9 cellular contexts compared by ENCODE assay signal in genomic region chr5:175650430-175651215, GRCh38. TPM values are rescaled to one million over a fixed set of nuclear protein-coding genes. Genes with fewer than 3 reads are reported as not detected.
A peak's percentile ranks its signal among the peaks of the same experiment; 100 is the strongest.
DNase-seq lines count a peak whose midpoint lies in the region; ATAC-seq and TF ChIP-seq lines count a peak whose summit lies in the region.
"Not testable (repeated sequence)": the region's sequence is repeated elsewhere in the genome, so short reads cannot be mapped to it uniquely, and the experiment has no call there.
"Had no signal": no experiment of that assay in that cellular context is flagged by ENCODE, and none has a peak within 500 bp of the region (broad histone marks: within the 10 kb centered on the region; RNA-seq: fewer than 3 reads in every experiment).

No MANE protein-coding gene starts in this region.

- peaks cover 32 to 65% (median 54%) of the 10 kb centered on the region in 4 donors for H3K4me1 Mint-ChIP-seq in CD4-positive, CD25-positive, alpha-beta regulatory T cell
- peaks cover 64 to 68% (median 68%) of the 10 kb centered on the region in 3 donors for H3K4me1 Mint-ChIP-seq in T-cell
- H3K4me1 Mint-ChIP-seq in activated CD4-positive, alpha-beta T cell treated with anti-CD3 and anti-CD28 coated beads, Interleukin-2, amount 10 ng/mL, durations not matched to agents 24 days and 14 days, result peaks cover 58% of the 10 kb centered on the region
- peaks cover 71% of the 10 kb centered on the region for H3K4me1 Mint-ChIP-seq in activated T-helper 1 cell treated with anti-CD3 and anti-CD28 coated beads, Interleukin-12 subunit alpha, Interleukin-12 subunit beta, Interleukin-2, Interleukin-4 antibody, amounts not matched to agents 30 ng/mL and 10 ng/mL and 1 ng/mL, durations not matched to agents 14 hours and 24 hours and 36 hours (ENCODE audit: low read depth)
- H3K4me1 Mint-ChIP-seq in activated naive CD8-positive, alpha-beta T cell treated with anti-CD3 and anti-CD28 coated beads for 36 hours, result peaks cover 60% of the 10 kb centered on the region

- peak in 1 of 3 donors; percentile 34 for DNase-seq in CD4-positive, CD25-positive, alpha-beta regulatory T cell
- DNase-seq in MM.1S, result peak; percentile 82
- DNase-seq in T-cell; activated CD4-positive, alpha-beta T cell treated with anti-CD3 and anti-CD28 coated beads, Interleukin-2, amount 10 ng/mL, durations not matched to agents 24 days and 14 days; activated T-helper 1 cell treated with anti-CD3 and anti-CD28 coated beads, Interleukin-12 subunit alpha, Interleukin-12 subunit beta, Interleukin-2, Interleukin-4 antibody, amounts not matched to agents 30 ng/mL and 10 ng/mL and 1 ng/mL, durations not matched to agents 14 hours and 24 hours and 36 hours (ENCODE audit: low spot score); activated naive CD8-positive, alpha-beta T cell treated with anti-CD3 and anti-CD28 coated beads for 36 hours: not testable (repeated sequence)

- not testable (repeated sequence) for H3K27ac ChIP-seq in CD4-positive, CD25-positive, alpha-beta regulatory T cell (ENCODE audit: insufficient read depth, low read length, poor library complexity, severe bottlenecking)
- H3K27ac ChIP-seq in MM.1S (ENCODE audit: low read length) (peak overlapping the region; percentile 93), neutrophil (peak overlapping the region; percentile 2)

- H3K4me1 ChIP-seq in CD4-positive, CD25-positive, alpha-beta regulatory T cell (ENCODE audit: control insufficient read depth, insufficient read depth, low read length, poor library complexity, severe bottlenecking), result peaks cover 60% of the 10 kb centered on the region
- H3K4me1 ChIP-seq in MM.1S (ENCODE audit: low read length) (peaks cover 56% of the 10 kb centered on the region), neutrophil (ENCODE audit: control insufficient read depth in 1 of 2, insufficient read depth in 1 of 2, low read depth in 1 of 2, low read length in 1 of 2) (peaks cover 40 to 52% of the 10 kb centered on the region in 2 experiments)

- intact Hi-C loops in activated CD4-positive, alpha-beta T cell treated with anti-CD3 and anti-CD28 coated beads, Interleukin-2, amount 10 ng/mL, durations not matched to agents 24 days and 14 days (cut with micrococcal nuclease), result loop anchor here (5.0 to 10.0 kb wide), 2 partner anchors 43 to 1766 kb away; partner anchors contain the start of gene CPEB4
- intact Hi-C loops in activated T-helper 1 cell treated with anti-CD3 and anti-CD28 coated beads, Interleukin-12 subunit alpha, Interleukin-12 subunit beta, Interleukin-2, Interleukin-4 antibody, amounts not matched to agents 30 ng/mL and 10 ng/mL and 1 ng/mL, durations not matched to agents 14 hours and 24 hours and 36 hours (cut with micrococcal nuclease), result loop anchor here (5.0 kb wide), 2 partner anchors 172 to 797 kb away; partner anchors contain the start of gene FAF2

- not testable (repeated sequence) for H4K20me1 ChIP-seq in MM.1S (ENCODE audit: insufficient read depth, low read length)

- TF ChIP-seq CTCF in MM.1S (IDR thresholded peaks at IDR 0.05; ENCODE audit: low read length); neutrophil (IDR thresholded peaks at IDR 0.05): not testable (repeated sequence)

- not testable (repeated sequence) for H3K4me3 ChIP-seq in CD4-positive, CD25-positive, alpha-beta regulatory T cell (ENCODE audit: low read depth, low read length); MM.1S (ENCODE audit: low read length); neutrophil (ENCODE audit: low read depth in 1 of 2, low read length in 1 of 2)

- peak overlapping the region; percentile 30; the same call in 1 of the 2 replicates for H3K9ac ChIP-seq in MM.1S (ENCODE audit: low read length)

- POLR2A ChIA-PET in T-cell (lab: Charles Lee), result not testable (repeated sequence)

- H3F3A ChIP-seq in MM.1S (ENCODE audit: insufficient read depth, low read length), result peaks cover 58% of the 10 kb centered on the region

- not testable (repeated sequence) for H3K27me3 Mint-ChIP-seq in CD4-positive, CD25-positive, alpha-beta regulatory T cell; T-cell; activated CD4-positive, alpha-beta T cell treated with anti-CD3 and anti-CD28 coated beads, Interleukin-2, amount 10 ng/mL, durations not matched to agents 24 days and 14 days; activated T-helper 1 cell treated with anti-CD3 and anti-CD28 coated beads, Interleukin-12 subunit alpha, Interleukin-12 subunit beta, Interleukin-2, Interleukin-4 antibody, amounts not matched to agents 30 ng/mL and 10 ng/mL and 1 ng/mL, durations not matched to agents 14 hours and 24 hours and 36 hours (ENCODE audit: insufficient read depth); activated naive CD8-positive, alpha-beta T cell treated with anti-CD3 and anti-CD28 coated beads for 36 hours

- ATAC-seq in CD4-positive, CD25-positive, alpha-beta regulatory T cell (ENCODE audit: low read depth in 2 of 2); T-cell (replicated peaks in 1 of 4): not testable (repeated sequence)

- H3K36me3 ChIP-seq in CD4-positive, CD25-positive, alpha-beta regulatory T cell (ENCODE audit: control insufficient read depth, insufficient read depth, low read length); MM.1S (replicated peaks; ENCODE audit: insufficient read depth, low read length); neutrophil: not testable (repeated sequence)

- not testable (repeated sequence) for H3K27me3 ChIP-seq in CD4-positive, CD25-positive, alpha-beta regulatory T cell (ENCODE audit: control insufficient read depth, insufficient read depth, low read length); MM.1S (replicated peaks; ENCODE audit: insufficient read depth, low read length); neutrophil

- not testable (repeated sequence) for H3K79me2 ChIP-seq in MM.1S (ENCODE audit: low read length)

- H3K4me3 Mint-ChIP-seq in CD4-positive, CD25-positive, alpha-beta regulatory T cell, result peak overlapping the region; percentile 28 to 84 (median 53)
- peak overlapping the region in 2 of 3 donors; percentile 46 to 95 for H3K4me3 Mint-ChIP-seq in T-cell
- peak overlapping the region; percentile 11 for H3K4me3 Mint-ChIP-seq in activated CD4-positive, alpha-beta T cell treated with anti-CD3 and anti-CD28 coated beads, Interleukin-2, amount 10 ng/mL, durations not matched to agents 24 days and 14 days
- peak overlapping the region; percentile 38 for H3K4me3 Mint-ChIP-seq in activated T-helper 1 cell treated with anti-CD3 and anti-CD28 coated beads, Interleukin-12 subunit alpha, Interleukin-12 subunit beta, Interleukin-2, Interleukin-4 antibody, amounts not matched to agents 30 ng/mL and 10 ng/mL and 1 ng/mL, durations not matched to agents 14 hours and 24 hours and 36 hours
- not testable (repeated sequence) for H3K4me3 Mint-ChIP-seq in activated naive CD8-positive, alpha-beta T cell treated with anti-CD3 and anti-CD28 coated beads for 36 hours

- peak overlapping the region; percentile 87 to 95 (median 92) for H3K27ac Mint-ChIP-seq in CD4-positive, CD25-positive, alpha-beta regulatory T cell
- peak overlapping the region; percentile 84 to 85 for H3K27ac Mint-ChIP-seq in T-cell
- H3K27ac Mint-ChIP-seq in activated CD4-positive, alpha-beta T cell treated with anti-CD3 and anti-CD28 coated beads, Interleukin-2, amount 10 ng/mL, durations not matched to agents 24 days and 14 days, result peak overlapping the region; percentile 92
- H3K27ac Mint-ChIP-seq in activated T-helper 1 cell treated with anti-CD3 and anti-CD28 coated beads, Interleukin-12 subunit alpha, Interleukin-12 subunit beta, Interleukin-2, Interleukin-4 antibody, amounts not matched to agents 30 ng/mL and 10 ng/mL and 1 ng/mL, durations not matched to agents 14 hours and 24 hours and 36 hours, result peak overlapping the region; percentile 79
- H3K27ac Mint-ChIP-seq in activated naive CD8-positive, alpha-beta T cell treated with anti-CD3 and anti-CD28 coated beads for 36 hours, result peak overlapping the region; percentile 95

- CTCF ChIA-PET in T-cell (lab: Charles Lee), result not testable (repeated sequence)

- not testable (repeated sequence) for H3K9me2 ChIP-seq in MM.1S (replicated peaks; ENCODE audit: insufficient read depth, low read length)

- not testable (repeated sequence) for H2AFZ ChIP-seq in MM.1S (ENCODE audit: low read length)

- H3K4me2 ChIP-seq in MM.1S (ENCODE audit: low read depth, low read length), result peak overlapping the region; percentile 77; the same call in 1 of the 2 replicates

- H3K36me3 Mint-ChIP-seq in CD4-positive, CD25-positive, alpha-beta regulatory T cell, result peaks cover 12% of the 10 kb centered on the region
- not testable (repeated sequence) for H3K36me3 Mint-ChIP-seq in T-cell
- H3K36me3 Mint-ChIP-seq in activated CD4-positive, alpha-beta T cell treated with anti-CD3 and anti-CD28 coated beads, Interleukin-2, amount 10 ng/mL, durations not matched to agents 24 days and 14 days (ENCODE audit: low read depth), result peaks cover 28% of the 10 kb centered on the region
- H3K36me3 Mint-ChIP-seq in activated T-helper 1 cell treated with anti-CD3 and anti-CD28 coated beads, Interleukin-12 subunit alpha, Interleukin-12 subunit beta, Interleukin-2, Interleukin-4 antibody, amounts not matched to agents 30 ng/mL and 10 ng/mL and 1 ng/mL, durations not matched to agents 14 hours and 24 hours and 36 hours (ENCODE audit: low read depth), result peaks cover 37% of the 10 kb centered on the region
- peaks cover 53% of the 10 kb centered on the region for H3K36me3 Mint-ChIP-seq in activated naive CD8-positive, alpha-beta T cell treated with anti-CD3 and anti-CD28 coated beads for 36 hours

- H3K9me3 ChIP-seq in CD4-positive, CD25-positive, alpha-beta regulatory T cell (ENCODE audit: control insufficient read depth in 2 of 2, low read length in 2 of 2), result peaks cover 11 to 16% of the 10 kb centered on the region in 2 experiments
- H3K9me3 ChIP-seq in MM.1S (replicated peaks; ENCODE audit: insufficient read depth, low read length); neutrophil: not testable (repeated sequence)

- peaks cover 0 to 28% (median 8%) of the 10 kb centered on the region in 7 donors for H3K9me3 Mint-ChIP-seq in CD4-positive, CD25-positive, alpha-beta regulatory T cell
- peaks cover 0 to 16% (median 7%) of the 10 kb centered on the region in 3 donors for H3K9me3 Mint-ChIP-seq in T-cell
- H3K9me3 Mint-ChIP-seq in activated CD4-positive, alpha-beta T cell treated with anti-CD3 and anti-CD28 coated beads, Interleukin-2, amount 10 ng/mL, durations not matched to agents 24 days and 14 days, result peaks cover 22% of the 10 kb centered on the region
- H3K9me3 Mint-ChIP-seq in activated T-helper 1 cell treated with anti-CD3 and anti-CD28 coated beads, Interleukin-12 subunit alpha, Interleukin-12 subunit beta, Interleukin-2, Interleukin-4 antibody, amounts not matched to agents 30 ng/mL and 10 ng/mL and 1 ng/mL, durations not matched to agents 14 hours and 24 hours and 36 hours, result peaks cover 47% of the 10 kb centered on the region
- peaks cover 38% of the 10 kb centered on the region for H3K9me3 Mint-ChIP-seq in activated naive CD8-positive, alpha-beta T cell treated with anti-CD3 and anti-CD28 coated beads for 36 hours

RNA-seq across cellular contexts. Expression of gene HRH2, which starts 7.2 kb away (rescaled TPM):
- 7.0 TPM for total RNA-seq in CD4-positive, CD25-positive, alpha-beta regulatory T cell
- 1 to 10 TPM; 1.6 to 3.6 (median 1.9) TPM for polyA plus RNA-seq in CD4-positive, CD25-positive, alpha-beta regulatory T cell
- 10 to 100 TPM in 1 of 5 donors, 1 to 10 TPM in 4; 2.9 to 14.4 (median 5.5) TPM for total RNA-seq in T-cell
- total RNA-seq in activated CD4-positive, alpha-beta T cell treated with anti-CD3 and anti-CD28 coated beads, Interleukin-2, amount 10 ng/mL, durations not matched to agents 24 days and 14 days, result 67.3 and 70.4 TPM in 2 replicates
- total RNA-seq in activated T-helper 1 cell treated with anti-CD3 and anti-CD28 coated beads, Interleukin-12 subunit alpha, Interleukin-12 subunit beta, Interleukin-2, Interleukin-4 antibody, amounts not matched to agents 30 ng/mL and 10 ng/mL and 1 ng/mL, durations not matched to agents 14 hours and 24 hours and 36 hours, result 94.7 and 96.9 TPM in 2 replicates
- 10 to 100 TPM; 40.2 to 41.2 TPM for total RNA-seq in activated naive CD8-positive, alpha-beta T cell treated with anti-CD3 and anti-CD28 coated beads for 36 hours
- total RNA-seq: GM23248, PC-3 had no signal
- polyA plus RNA-seq: GM23248 had no signal
